Comparison of ENCODE assay signal across 11 cellular contexts in genomic region chr19:39951686-39952085, GRCh38. TPM values are rescaled to one million over a fixed set of nuclear protein-coding genes. Genes with fewer than 3 reads are reported as not detected.
A peak's percentile ranks its signal among the peaks of the same experiment; 100 is the strongest.
DNase-seq lines count a peak whose midpoint lies in the region; TF ChIP-seq lines count a peak whose summit lies in the region.
"Had no signal": no experiment of that assay in that cellular context is flagged by ENCODE, and none has a peak within 500 bp of the region (broad histone marks: within the 10 kb centered on the region; RNA-seq: fewer than 3 reads in every experiment).

No MANE protein-coding gene starts in this region.

- no peaks in the 10 kb centered on the region for H3K27me3 ChIP-seq in thyroid gland

- DNase-seq in AG08396 (ENCODE audit: low spot score) (peak; percentile 54), HT1080 (ENCODE audit: low read depth) (peak; percentile 70), kidney tubule cell (ENCODE audit: low spot score) (peak; percentile 68), GM10248 (ENCODE audit: extremely low spot score) (no peak), CD1c-positive myeloid dendritic cell (ENCODE audit: extremely low spot score) (no peak), NCI-H1048 (lab: John Stamatoyannopoulos, UW) (no peak), thyroid gland (no peak)
- DNase-seq: hippocampal formation, NCI-H2029 treated with DMSO at 0.1 percent for 48 hours, nucleus accumbens had no signal

- no peaks in the 10 kb centered on the region for H3K27me3 Mint-ChIP-seq in activated naive CD8-positive, alpha-beta T cell

- TF ChIP-seq CTCF in GM10248 (IDR thresholded peaks at IDR 0.05; ENCODE audit: control extremely low read depth, extremely low read depth, low read depth, missing control alignments) (no peak), thyroid gland (IDR thresholded peaks at IDR 0.05) (no peak)

- H3K36me3 Mint-ChIP-seq in activated naive CD8-positive, alpha-beta T cell, result peaks cover 2% of the 10 kb centered on the region

- H3K9me3 Mint-ChIP-seq in activated naive CD8-positive, alpha-beta T cell (ENCODE audit: low read depth), result no peaks in the 10 kb centered on the region

- no peak overlapping the region for H3K4me3 ChIP-seq in thyroid gland (replicated peaks in 1 of 3)

- no peaks in the 10 kb centered on the region for H3K9me3 ChIP-seq in thyroid gland

- H3K36me3 ChIP-seq in thyroid gland, result no peaks in the 10 kb centered on the region

- TF ChIP-seq POLR2A in thyroid gland (IDR thresholded peaks at IDR 0.05), result no peak

- no peaks in the 10 kb centered on the region for H3K4me1 ChIP-seq in thyroid gland

- H3K27ac ChIP-seq in thyroid gland, result no peak overlapping the region

- H3K4me1 Mint-ChIP-seq in activated naive CD8-positive, alpha-beta T cell (ENCODE audit: low read depth), result peaks cover 90% of the 10 kb centered on the region

- peak overlapping the region; percentile 98 for H3K27ac Mint-ChIP-seq in activated naive CD8-positive, alpha-beta T cell

- intact Hi-C loops in thyroid gland (cut with DNase I), result no loop called here

- POLR2A ChIA-PET in GM10248 (lab: Yijun Ruan, JAX), result interaction anchor here (0.7 kb wide), 1 partner anchor 332 kb away, joined by 3 read pairs; no protein-coding TSS in a partner anchor

- peak overlapping the region; percentile 91 for H3K4me3 Mint-ChIP-seq in activated naive CD8-positive, alpha-beta T cell

- WGBS in thyroid gland, 2 donors, result 76 to 84% methylated on average over 3 of the region's 3 CpGs

- CTCF ChIA-PET in GM10248 (lab: Yijun Ruan, JAX), result interaction anchor here (1.0 to 1.1 kb wide), 3 partner anchors 10 to 19 kb away, joined by 3 read pairs; no protein-coding TSS in a partner anchor

RNA-seq across cellular contexts. Expression of gene FCGBP, which starts 17.3 kb away (rescaled TPM):
- 0.20 and 0.26 TPM in 2 replicates for total RNA-seq in HT1080 (2014; rRNA removed; shearing (Covaris generic))
- 0.21 and 0.24 TPM in 2 replicates for polyA plus RNA-seq in HT1080 (2015; cell fraction: cytosol; rRNA removed)
- polyA plus RNA-seq in HT1080 (2015; cell fraction: nucleus; rRNA removed), result 1.1 and 2.6 TPM in 2 replicates
- total RNA-seq in thyroid gland, result 100 to 1,000 TPM; 213 to 975 (median 755) TPM

RNA-seq across cellular contexts. Expression of gene PSMC4, which starts 19.3 kb away (rescaled TPM):
- total RNA-seq in HT1080 (2014; rRNA removed; shearing (Covaris generic)), result 324 and 370 TPM in 2 replicates
- polyA plus RNA-seq in HT1080 (2015; cell fraction: cytosol; rRNA removed), result 183 and 189 TPM in 2 replicates
- 229 and 242 TPM in 2 replicates for polyA plus RNA-seq in HT1080 (2015; cell fraction: nucleus; rRNA removed)
- 100 to 1,000 TPM; 120 to 220 (median 166) TPM for total RNA-seq in thyroid gland

RNA-seq across cellular contexts. Expression of gene ZNF546, which starts 45.2 kb away (rescaled TPM):
- total RNA-seq in HT1080 (2014; rRNA removed; shearing (Covaris generic)), result 0.97 and 1.8 TPM in 2 replicates
- 1.4 and 2.3 TPM in 2 replicates for polyA plus RNA-seq in HT1080 (2015; cell fraction: cytosol; rRNA removed)
- polyA plus RNA-seq in HT1080 (2015; cell fraction: nucleus; rRNA removed), result 5.2 and 8.0 TPM in 2 replicates
- 10 to 100 TPM in 2 of 4 donors, 1 to 10 TPM in 2; 8.4 to 13.3 (median 10.2) TPM for total RNA-seq in thyroid gland

Comparison
In these comparisons a context has a peak if more than half of its experiments do, and no peak if none do; other contexts are left out.
1. DNase-seq: peak in AG08396 (single experiment), HT1080 (single experiment) and kidney tubule cell (single experiment); none in GM10248 (single experiment), CD1c-positive myeloid dendritic cell (single experiment), NCI-H1048 (single experiment) and thyroid gland (0 of 2).
2. RNA of gene FCGBP, which starts 17.3 kb away (total RNA-seq): 213 to 975 TPM in thyroid gland; 0.20 to 0.26 TPM in HT1080; every median in the first group is over 100 times any median in the second.